In genomic region chr2:50535971-50536759, GRCh38 we compare ENCODE assay signal across 9 cellular contexts.
DNase-seq lines count a peak whose midpoint lies in the region; ATAC-seq and TF ChIP-seq lines count a peak whose summit lies in the region.
"Had no signal": no experiment of that assay in that cellular context is flagged by ENCODE, and none has a peak within 500 bp of the region (broad histone marks: within the 10 kb centered on the region; RNA-seq: fewer than 3 reads in every experiment).

No MANE protein-coding gene starts in this region.

- TF ChIP-seq CTCF in WTC11 (IDR thresholded peaks at IDR 0.05): peak; percentile 72
- TF ChIP-seq CTCF in right lobe of liver (IDR thresholded peaks at IDR 0.05): peak in 3 of 4 donors; percentile 10 to 53 (median 52)

- H3K36me3 ChIP-seq in right lobe of liver: no peaks in the 10 kb centered on the region
- no peaks in the 10 kb centered on the region for H3K36me3 ChIP-seq in H7 (replicated peaks; ENCODE audit: control insufficient read depth, insufficient read depth, low read length)

- H3K27ac Mint-ChIP-seq in WTC11: no peak overlapping the region
- H3K27ac Mint-ChIP-seq: activated naive CD8-positive, alpha-beta T cell treated with anti-CD3 and anti-CD28 coated beads, Interleukin-2, amount 10 ng/mL, durations not matched to agents 7 days and 5 days had no signal

- H3K27ac ChIP-seq in right lobe of liver: no peak overlapping the region

- H3K4me1 ChIP-seq in right lobe of liver: peaks cover 0 to 5% (median 0%) of the 10 kb centered on the region in 4 donors

- no peaks in the 10 kb centered on the region for H3K27me3 ChIP-seq in right lobe of liver
- no peaks in the 10 kb centered on the region for H3K27me3 ChIP-seq in H7 (ENCODE audit: control insufficient read depth, insufficient read depth, low read length)

- no peak overlapping the region for H3K4me3 Mint-ChIP-seq in WTC11
- H3K4me3 Mint-ChIP-seq: activated naive CD8-positive, alpha-beta T cell treated with anti-CD3 and anti-CD28 coated beads, Interleukin-2, amount 10 ng/mL, durations not matched to agents 7 days and 5 days had no signal

- 36% methylated on average over 11 of the region's 11 CpGs for WGBS in right lobe of liver (ENCODE audit: insufficient coverage, low coverage, low lambda C conversion rate, missing lambda C conversion rate)

- DNase-seq in ACHN: peak; percentile 37
- DNase-seq in NCI-H1105 (lab: John Stamatoyannopoulos, UW): peak; percentile 40
- no peak for DNase-seq in WTC11 (ENCODE audit: low spot score)
- DNase-seq in right lobe of liver: no peak
- DNase-seq in MV-4-11 (lab: John Stamatoyannopoulos, UW): no peak
- DNase-seq in NK-92 treated with Interleukin-12 subunit alpha and Interleukin-12 subunit beta, amount 100 ng/mL, for 24 hours (lab: John Stamatoyannopoulos, UW): no peak
- no peak for DNase-seq in H7
- DNase-seq: activated naive CD8-positive, alpha-beta T cell treated with anti-CD3 and anti-CD28 coated beads, Interleukin-2, amount 10 ng/mL, durations not matched to agents 7 days and 5 days had no signal

- in situ Hi-C loops in ACHN (cut with HindIII; ENCODE audit: low pct_ligation_motif_present, low pct_unique_long_range_greater_than_20kb, low sequenced_read_pairs): no loop called here

- no peaks in the 10 kb centered on the region for H3K27me3 Mint-ChIP-seq in WTC11 (ENCODE audit: low read depth)
- H3K27me3 Mint-ChIP-seq: activated naive CD8-positive, alpha-beta T cell treated with anti-CD3 and anti-CD28 coated beads, Interleukin-2, amount 10 ng/mL, durations not matched to agents 7 days and 5 days had no signal

- ATAC-seq in GM18909 (IDR thresholded peaks at IDR 0.05; ENCODE audit: poor library complexity, unreplicated experiment) (peak; percentile 86), WTC11 (peak; percentile 67), right lobe of liver (peak in 2 of 4 donors; percentile 65 to 81)

- TF ChIP-seq POLR2A in right lobe of liver (IDR thresholded peaks at IDR 0.05): no peak

- H3K36me3 Mint-ChIP-seq in WTC11: no peaks in the 10 kb centered on the region
- H3K36me3 Mint-ChIP-seq: activated naive CD8-positive, alpha-beta T cell treated with anti-CD3 and anti-CD28 coated beads, Interleukin-2, amount 10 ng/mL, durations not matched to agents 7 days and 5 days had no signal

- peaks cover 6% of the 10 kb centered on the region for H3K4me1 Mint-ChIP-seq in WTC11
- H3K4me1 Mint-ChIP-seq: activated naive CD8-positive, alpha-beta T cell treated with anti-CD3 and anti-CD28 coated beads, Interleukin-2, amount 10 ng/mL, durations not matched to agents 7 days and 5 days had no signal

- no peaks in the 10 kb centered on the region for H3K9me3 Mint-ChIP-seq in WTC11
- H3K9me3 Mint-ChIP-seq: activated naive CD8-positive, alpha-beta T cell treated with anti-CD3 and anti-CD28 coated beads, Interleukin-2, amount 10 ng/mL, durations not matched to agents 7 days and 5 days had no signal

- intact Hi-C loops in right lobe of liver (cut with DNase I): no loop called here

- no peak overlapping the region for H3K4me3 ChIP-seq in right lobe of liver
- H3K4me3 ChIP-seq in H7 (ENCODE audit: insufficient read depth, low read depth, low read length): no peak overlapping the region

- no peaks in the 10 kb centered on the region for H3K9me3 ChIP-seq in right lobe of liver

- POLR2A ChIA-PET in WTC11 (lab: Charles Lee): no interaction called here

- CTCF ChIA-PET in WTC11 (lab: Charles Lee): interaction anchor here (0.6 to 1.2 kb wide), 6 partner anchors 39 to 1259 kb away, joined by 3 to 7 read pairs (median 4); no protein-coding TSS in a partner anchor

TF ChIP-seq in WTC11, 78 proteins besides CTCF, POLR2A, EP300 and RAD21 (continues in another document):
- TF ChIP-seq ZNF138 (CRISPR knock-in tag; conservative IDR thresholded peaks at IDR 0.05) (no peak), E2F1 (CRISPR knock-in tag; IDR thresholded peaks at IDR 0.05) (no peak), NR1H2 (CRISPR knock-in tag; IDR thresholded peaks at IDR 0.05) (no peak), ZNF396 (CRISPR knock-in tag; IDR thresholded peaks at IDR 0.05; ENCODE audit: borderline replicate concordance) (no peak), ZNF121 (CRISPR knock-in tag; IDR thresholded peaks at IDR 0.05) (no peak), NR2C2 (CRISPR knock-in tag; IDR thresholded peaks at IDR 0.05) (no peak), ERG (CRISPR knock-in tag; IDR thresholded peaks at IDR 0.05) (no peak), FOXJ3 (CRISPR knock-in tag; IDR thresholded peaks at IDR 0.05; ENCODE audit: borderline replicate concordance) (no peak), RORB (CRISPR knock-in tag; IDR thresholded peaks at IDR 0.05) (no peak), NFE2L1 (CRISPR knock-in tag; IDR thresholded peaks at IDR 0.05) (no peak), IRF2 (CRISPR knock-in tag; IDR thresholded peaks at IDR 0.05; ENCODE audit: borderline replicate concordance, low read depth) (no peak), JAZF1 (CRISPR knock-in tag; IDR thresholded peaks at IDR 0.05) (no peak), ATF6 (CRISPR knock-in tag; IDR thresholded peaks at IDR 0.05) (no peak), ETV6 (CRISPR knock-in tag; IDR thresholded peaks at IDR 0.05) (no peak), SOX15 (CRISPR knock-in tag; IDR thresholded peaks at IDR 0.05) (no peak), ARID4B (CRISPR knock-in tag; IDR thresholded peaks at IDR 0.05; ENCODE audit: borderline replicate concordance) (no peak)

Comparison
In these comparisons a context has a peak if more than half of its experiments do, and no peak if none do; other contexts are left out.
1. DNase-seq: peak in ACHN (single experiment) and NCI-H1105 (single experiment); none in WTC11 (single experiment), right lobe of liver (0 of 3), MV-4-11 (single experiment), NK-92 treated with Interleukin-12 subunit alpha and Interleukin-12 subunit beta, amount 100 ng/mL, for 24 hours (single experiment) and H7 (single experiment).